Comparison of ENCODE assay signal across 8 cellular contexts in the genomic region with DNA sequence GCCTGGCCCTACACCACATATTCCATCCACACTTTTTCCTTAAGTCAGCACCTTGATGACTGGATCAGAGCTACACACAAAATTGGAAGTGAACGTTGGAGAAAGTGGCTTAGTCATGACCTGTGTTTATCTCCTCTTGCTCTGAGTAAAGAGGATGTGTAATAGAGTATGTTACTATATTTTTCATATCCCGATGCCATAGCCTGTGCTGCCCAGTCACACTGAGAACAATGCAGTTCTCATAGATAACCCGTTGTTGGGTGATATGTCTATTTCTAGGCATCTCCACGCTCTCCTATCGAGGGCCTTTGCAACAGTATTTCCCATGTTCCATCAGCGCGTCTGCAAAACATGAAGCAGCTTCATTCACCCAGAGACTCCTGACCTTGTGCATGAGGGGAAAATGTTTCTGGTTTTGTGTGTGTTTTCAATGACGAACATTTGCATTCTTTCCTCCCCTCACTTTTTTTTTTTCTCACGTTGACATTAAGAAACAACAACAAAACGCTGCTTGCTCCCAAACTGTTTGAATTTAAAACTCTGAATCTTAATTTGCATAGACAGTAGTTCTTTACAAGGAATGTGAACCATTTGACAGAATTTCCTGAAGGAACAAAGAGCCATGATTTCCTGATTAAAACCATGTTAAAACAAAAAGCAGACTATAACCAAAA. TPM values are rescaled to one million over a fixed set of nuclear protein-coding genes. Genes with fewer than 3 reads are reported as not detected.
DNase-seq lines count a peak whose midpoint lies in the region; ATAC-seq and TF ChIP-seq lines count a peak whose summit lies in the region.

No MANE protein-coding gene starts in this region.

- no peaks in the 10 kb centered on the region for H3K36me3 ChIP-seq in colonic mucosa
- no peaks in the 10 kb centered on the region for H3K36me3 ChIP-seq in OCI-LY7 (ENCODE audit: insufficient read depth, low read length)

- no peaks in the 10 kb centered on the region for H3K27me3 ChIP-seq in colonic mucosa

- H3K36me3 Mint-ChIP-seq in IgD-negative memory B cell (peaks cover 10% of the 10 kb centered on the region), mesothelial cell of epicardium (no peaks in the 10 kb centered on the region)

- H3K4me2 ChIP-seq in OCI-LY7 (ENCODE audit: low read length) = no peak overlapping the region

- peak overlapping the region; percentile 37 for H3K27ac ChIP-seq in colonic mucosa
- no peak overlapping the region for H3K27ac ChIP-seq in OCI-LY7 (ENCODE audit: low read depth, low read length, poor library complexity, severe bottlenecking)

- peak overlapping the region in 2 of 4 donors; percentile 34 to 74 for H3K4me3 Mint-ChIP-seq in IgD-negative memory B cell
- H3K4me3 Mint-ChIP-seq in mesothelial cell of epicardium = no peak overlapping the region

- no peaks in the 10 kb centered on the region for H3K9me2 ChIP-seq in OCI-LY7 (ENCODE audit: insufficient read depth, low read length)

- H2AFZ ChIP-seq in OCI-LY7 (ENCODE audit: low read length) = no peak overlapping the region

- H3K27me3 Mint-ChIP-seq in IgD-negative memory B cell (no peaks in the 10 kb centered on the region), mesothelial cell of epicardium (ENCODE audit: low read depth) (no peaks in the 10 kb centered on the region)

- H3K9ac ChIP-seq in colonic mucosa (ENCODE audit: low read depth in 2 of 2, low read length in 2 of 2) = no peak overlapping the region

- no peak for TF ChIP-seq CTCF in colonic mucosa (IDR thresholded peaks at IDR 0.05)
- no peak for TF ChIP-seq CTCF in mesothelial cell of epicardium (IDR thresholded peaks at IDR 0.05; ENCODE audit: unreplicated experiment)
- TF ChIP-seq CTCF in OCI-LY7 (conservative IDR thresholded peaks at IDR 0.05; ENCODE audit: low read length) = no peak

- H3K27ac Mint-ChIP-seq in IgD-negative memory B cell (peak overlapping the region; percentile 4 to 80 (median 63)), mesothelial cell of epicardium (peak overlapping the region; percentile 99)

- CTCF ChIA-PET in OCI-LY7 (lab: Charles Lee; ENCODE audit: unreplicated experiment) = no interaction called here

- H3K9me3 Mint-ChIP-seq in IgD-negative memory B cell = no peaks in the 10 kb centered on the region
- no peaks in the 10 kb centered on the region for H3K9me3 Mint-ChIP-seq in mesothelial cell of epicardium

- ATAC-seq in GM18861 (IDR thresholded peaks at IDR 0.05; ENCODE audit: unreplicated experiment) (no peak), GM18907 (IDR thresholded peaks at IDR 0.05; ENCODE audit: unreplicated experiment) (no peak)

- POLR2A ChIA-PET in OCI-LY7 (lab: Charles Lee) = interaction anchor here (1.3 kb wide), 1 partner anchor 8 kb away, joined by 3 read pairs; no protein-coding TSS in a partner anchor

- H3K79me2 ChIP-seq in OCI-LY7 (ENCODE audit: insufficient read depth, low read depth, low read length) = no peaks in the 10 kb centered on the region

- H3K4me3 ChIP-seq in colonic mucosa (no peak overlapping the region), OCI-LY7 (ENCODE audit: low read depth, low read length, poor library complexity, severe bottlenecking) (no peak overlapping the region)

- H3K9me3 ChIP-seq in colonic mucosa = no peaks in the 10 kb centered on the region
- no peaks in the 10 kb centered on the region for H3K9me3 ChIP-seq in OCI-LY7 (ENCODE audit: low read length)

- intact Hi-C loops in colonic mucosa (cut with DNase I) = no loop called here
- intact Hi-C loops in OCI-LY7 (cut with micrococcal nuclease; ENCODE audit: unreplicated experiment) = no loop called here

- no peaks in the 10 kb centered on the region for H3K4me1 ChIP-seq in colonic mucosa
- H3K4me1 ChIP-seq in OCI-LY7 (ENCODE audit: insufficient read depth, low read length, poor library complexity, severe bottlenecking) = no peaks in the 10 kb centered on the region

- DNase-seq in AG08396 (ENCODE audit: low spot score) (peak; percentile 59), colonic mucosa (no peak), mesothelial cell of epicardium (ENCODE audit: low spot score in 2 of 2, unreplicated experiment in 2 of 2) (no peak), NCI-H1105 (lab: John Stamatoyannopoulos, UW) (no peak), OCI-LY7 (ENCODE audit: low spot score) (no peak)

- H4K20me1 ChIP-seq in OCI-LY7 (ENCODE audit: insufficient read depth, low read length) = no peaks in the 10 kb centered on the region

- H3K4me1 Mint-ChIP-seq in IgD-negative memory B cell (peaks cover 24 to 43% (median 26%) of the 10 kb centered on the region in 3 donors), mesothelial cell of epicardium (peaks cover 60% of the 10 kb centered on the region)

- BruUV-seq in OCI-LY7 (replicated peaks; lab: Mats Ljungman, UMichigan) = no TSS peak

RNA-seq across cellular contexts. Expression of a gene that starts 43.4 kb away (rescaled TPM):
- 18.1 TPM for polyA plus RNA-seq in IgD-negative memory B cell
- 10 to 100 TPM in 1 of 2 donors, 1 to 10 TPM in 1; 4.6 to 12.7 TPM for total RNA-seq in colonic mucosa
- total RNA-seq in mesothelial cell of epicardium = 13.6 to 14.5 TPM (median 14.0 TPM) in 3 replicates
- total RNA-seq in OCI-LY7 (2014; rRNA removed; shearing (Covaris generic)) = 4.2 and 4.7 TPM in 2 replicates
- total RNA-seq in OCI-LY7 (2022) = 8.3 and 10.2 TPM in 2 replicates
